In the genomic region with DNA sequence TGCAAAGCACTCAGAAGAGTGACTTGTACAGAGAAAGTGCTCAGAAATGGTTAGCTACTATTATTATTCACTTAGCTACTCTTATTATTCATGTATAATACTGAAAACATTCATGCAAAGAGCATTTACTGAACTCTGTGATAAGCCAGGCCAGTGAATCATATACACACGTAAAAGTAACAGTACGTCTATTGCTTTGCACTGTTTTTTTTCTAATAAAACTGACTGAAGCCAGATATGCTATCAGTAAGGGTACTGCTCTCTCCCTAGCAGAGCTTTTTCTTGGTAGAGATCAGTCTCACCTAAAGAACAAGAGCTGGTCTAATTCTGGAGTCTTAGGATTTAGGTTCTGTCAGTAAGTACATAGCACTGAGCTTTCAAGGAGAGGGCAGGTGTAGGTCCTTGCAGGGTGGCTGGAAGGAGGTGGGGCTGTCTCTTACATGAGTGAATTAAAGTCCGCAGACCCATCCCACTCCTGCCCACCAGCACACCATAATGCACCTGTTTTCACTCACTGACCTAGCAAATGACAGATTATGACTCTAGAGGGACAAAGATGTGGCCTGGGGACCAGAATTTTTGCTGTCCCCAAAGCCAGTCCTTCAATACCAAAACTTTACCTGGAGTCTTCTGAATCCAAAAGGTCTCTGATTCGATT, we compare ENCODE assay signal across 10 cellular contexts.
DNase-seq lines count a peak whose midpoint lies in the region; ATAC-seq and TF ChIP-seq lines count a peak whose summit lies in the region.
"Had no signal": no experiment of that assay in that cellular context is flagged by ENCODE, and none has a peak within 500 bp of the region (broad histone marks: within the 10 kb centered on the region; RNA-seq: fewer than 3 reads in every experiment).

No MANE protein-coding gene starts in this region.

- no peak for TF ChIP-seq RAD21 in SK-N-SH (IDR thresholded peaks at IDR 0.05; ENCODE audit: low read length)

- CTCF ChIA-PET in SK-N-SH (lab: Yijun Ruan, JAX) = interaction anchor here (0.6 to 5.9 kb wide), 5 partner anchors 9 to 201 kb away, joined by 3 to 49 read pairs (median 5); no protein-coding TSS in a partner anchor

- peaks cover 14 to 17% of the 10 kb centered on the region in 2 experiments for H3K36me3 ChIP-seq in SK-N-SH (replicated peaks in 1 of 2; ENCODE audit: control insufficient read depth in 1 of 2, insufficient read depth in 2 of 2, low read length in 1 of 2)
- no peaks in the 10 kb centered on the region for H3K36me3 ChIP-seq in hepatocyte (replicated peaks; ENCODE audit: insufficient read depth, low read depth)

- ATAC-seq in SK-N-SH treated with all-trans-retinoic acid at 6 μM for 48 hours = no peak
- no peak for ATAC-seq in T-helper 17 cell
- no peak for ATAC-seq in GM21825 (IDR thresholded peaks at IDR 0.05; ENCODE audit: unreplicated experiment)
- ATAC-seq in HG02678 (IDR thresholded peaks at IDR 0.05; ENCODE audit: unreplicated experiment) = no peak

- WGBS in SK-N-SH (ENCODE audit: low lambda C conversion rate) = 56% methylated on average over 4 of the region's 4 CpGs
- WGBS in hepatocyte (ENCODE audit: low lambda C conversion rate, missing lambda C conversion rate) = 53% methylated on average over 4 of the region's 4 CpGs

- H3K27ac ChIP-seq in SK-N-SH (ENCODE audit: low read depth in 2 of 2, low read length in 1 of 2) (peak overlapping the region; percentile 84 to 97), hepatocyte (peak overlapping the region; percentile 95), substantia nigra (ENCODE audit: low read depth, low read length, poor library complexity, severe bottlenecking) (peak overlapping the region; percentile 97)

- H3K4me3 ChIP-seq in SK-N-SH (ENCODE audit: low read depth in 2 of 2, low read length in 1 of 2) (no peak overlapping the region; a peak in 1 of 4 replicates), hepatocyte (no peak overlapping the region)

- no peaks in the 10 kb centered on the region for H3K27me3 ChIP-seq in SK-N-SH (ENCODE audit: insufficient read depth)
- no peaks in the 10 kb centered on the region for H3K27me3 ChIP-seq in hepatocyte

- H3K4me1 ChIP-seq in SK-N-SH (ENCODE audit: control insufficient read depth in 1 of 2, insufficient read depth in 2 of 2, low read depth in 1 of 2, low read length in 1 of 2) (peaks cover 35 to 52% of the 10 kb centered on the region in 2 experiments; a peak in 3 of 4 replicates), hepatocyte (ENCODE audit: insufficient read depth) (peaks cover 44% of the 10 kb centered on the region)

- no peak for TF ChIP-seq CTCF in SK-N-SH (IDR thresholded peaks at IDR 0.05)
- TF ChIP-seq CTCF in hepatocyte (IDR thresholded peaks at IDR 0.05; ENCODE audit: poor library complexity) = no peak

- no peaks in the 10 kb centered on the region for H3K9me2 ChIP-seq in SK-N-SH
- H3K9me2 ChIP-seq in hepatocyte (replicated peaks; ENCODE audit: insufficient read depth) = no peaks in the 10 kb centered on the region

- H3K9ac ChIP-seq in SK-N-SH = peak overlapping the region; percentile 81

- DNase-seq in SK-N-SH = no peak
- no peak for DNase-seq in T-helper 17 cell
- no peak for DNase-seq in hepatocyte (ENCODE audit: low spot score)
- no peak for DNase-seq in substantia nigra (lab: John Stamatoyannopoulos, UW)
- no peak for DNase-seq in activated gamma-delta T cell (lab: John Stamatoyannopoulos, UW)
- DNase-seq: amniotic stem cell, NCI-H510A had no signal

- H3K9me3 ChIP-seq in SK-N-SH (no peaks in the 10 kb centered on the region), T-helper 17 cell (ENCODE audit: control insufficient read depth, low read length, poor library complexity, severe bottlenecking) (no peaks in the 10 kb centered on the region), hepatocyte (ENCODE audit: low read depth) (no peaks in the 10 kb centered on the region)

- peaks cover 76% of the 10 kb centered on the region for H3K79me2 ChIP-seq in SK-N-SH (ENCODE audit: insufficient read depth)
- H3K79me2 ChIP-seq in hepatocyte = peaks cover 66% of the 10 kb centered on the region

- peaks cover 73% of the 10 kb centered on the region for H3K4me1 Mint-ChIP-seq in T-helper 17 cell

- H3K4me2 ChIP-seq in SK-N-SH (peak overlapping the region; percentile 84), hepatocyte (peak overlapping the region; percentile 73)

- H3K36me3 Mint-ChIP-seq in T-helper 17 cell (ENCODE audit: low read depth) = peaks cover 3% of the 10 kb centered on the region

- H2AFZ ChIP-seq in SK-N-SH (ENCODE audit: low read depth) = no peak overlapping the region
- no peak overlapping the region for H2AFZ ChIP-seq in hepatocyte

- POLR2A ChIA-PET in SK-N-SH (lab: Yijun Ruan, JAX) = interaction anchor here (0.7 kb wide), 1 partner anchor 1085 kb away, joined by 3 read pairs; no protein-coding TSS in a partner anchor

- H3K27ac Mint-ChIP-seq in T-helper 17 cell = peak overlapping the region; percentile 99

- H4K20me1 ChIP-seq in SK-N-SH (ENCODE audit: insufficient read depth) (no peaks in the 10 kb centered on the region; the same call in 1 of the 2 replicates), hepatocyte (ENCODE audit: insufficient read depth, poor library complexity, severe bottlenecking) (no peaks in the 10 kb centered on the region)

- H3F3A ChIP-seq in SK-N-SH (replicated peaks; ENCODE audit: insufficient read depth) = peaks cover 40% of the 10 kb centered on the region

- no peaks in the 10 kb centered on the region for H3K27me3 Mint-ChIP-seq in T-helper 17 cell

- TF ChIP-seq EP300 in SK-N-SH (IDR thresholded peaks at IDR 0.05; ENCODE audit: borderline replicate concordance in 1 of 2, low read depth in 1 of 2, low read length in 1 of 2) = no peak

- peak overlapping the region; percentile 95 for H3K4me3 Mint-ChIP-seq in T-helper 17 cell

TF ChIP-seq in SK-N-SH, 30 proteins besides CTCF, POLR2A, EP300 and RAD21:
- TF ChIP-seq MXI1 (IDR thresholded peaks at IDR 0.05; ENCODE audit: low read depth, low read length) (no peak), JUND (IDR thresholded peaks at IDR 0.05) (0 out of 2 replicates have a peak, but pooled peaks have one; percentile 6), MEF2A (IDR thresholded peaks at IDR 0.05; ENCODE audit: borderline replicate concordance, low read depth) (no peak), FOSL2 (IDR thresholded peaks at IDR 0.05; ENCODE audit: borderline replicate concordance, low read depth) (0 out of 2 replicates have a peak, but pooled peaks have one; percentile 28)

TF ChIP-seq in SK-N-SH treated with all-trans-retinoic acid at 6 μM for 48 hours, 23 proteins besides CTCF, POLR2A, EP300 and RAD21:
- no peak for TF ChIP-seq ZFP30 (CRISPR knock-in tag; IDR thresholded peaks at IDR 0.05)
- TF ChIP-seq, protein P1, sequence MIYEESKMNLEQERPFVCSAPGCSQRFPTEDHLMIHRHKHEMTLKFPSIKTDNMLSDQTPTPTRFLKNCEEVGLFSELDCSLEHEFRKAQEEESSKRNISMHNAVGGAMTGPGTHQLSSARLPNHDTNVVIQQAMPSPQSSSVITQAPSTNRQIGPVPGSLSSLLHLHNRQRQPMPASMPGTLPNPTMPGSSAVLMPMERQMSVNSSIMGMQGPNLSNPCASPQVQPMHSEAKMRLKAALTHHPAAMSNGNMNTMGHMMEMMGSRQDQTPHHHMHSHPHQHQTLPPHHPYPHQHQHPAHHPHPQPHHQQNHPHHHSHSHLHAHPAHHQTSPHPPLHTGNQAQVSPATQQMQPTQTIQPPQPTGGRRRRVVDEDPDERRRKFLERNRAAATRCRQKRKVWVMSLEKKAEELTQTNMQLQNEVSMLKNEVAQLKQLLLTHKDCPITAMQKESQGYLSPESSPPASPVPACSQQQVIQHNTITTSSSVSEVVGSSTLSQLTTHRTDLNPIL (CRISPR knock-in tag; IDR thresholded peaks at IDR 0.05; ENCODE audit: low read depth) = no peak
- TF ChIP-seq BACH2 (CRISPR knock-in tag; IDR thresholded peaks at IDR 0.05; ENCODE audit: borderline replicate concordance) = no peak
